ENCODE assay signal across 12 cellular contexts in genomic region chr11:14258177-14258935, GRCh38.
DNase-seq lines count a peak whose midpoint lies in the region; ATAC-seq, FAIRE-seq and TF ChIP-seq lines count a peak whose summit lies in the region.
"Had no signal": no experiment of that assay in that cellular context is flagged by ENCODE, and none has a peak within 500 bp of the region (broad histone marks: within the 10 kb centered on the region; RNA-seq: fewer than 3 reads in every experiment).

No MANE protein-coding gene starts in this region.

- no peak overlapping the region for H4K91ac ChIP-seq in IMR-90 (ENCODE audit: insufficient read depth, low read depth, low read length)

- dilution Hi-C loops in IMR-90 (cut with HindIII; ENCODE audit: low sequenced_read_pairs, unreplicated experiment), result no loop called here

- H3K56ac ChIP-seq in IMR-90 (ENCODE audit: extremely low read depth, insufficient read depth, low read length), result no peak overlapping the region

- no TSS peak for BruUV-seq in IMR-90 (replicated peaks; lab: Mats Ljungman, UMichigan)
- no TSS peak for BruUV-seq in K562 (replicated peaks; lab: Mats Ljungman, UMichigan)

- H2BK120ac ChIP-seq in IMR-90 (ENCODE audit: low read depth, low read length), result no peak overlapping the region

- in situ Hi-C loops in Caki2 (cut with HindIII; ENCODE audit: low pct_unique_long_range_greater_than_20kb, low sequenced_read_pairs), result no loop called here
- in situ Hi-C loops in IMR-90 (cut with MboI; ENCODE audit: low sequenced_read_pairs), result loop anchor here (25.0 kb wide), 1 partner anchor 629 kb away; the partner anchor contains the start of gene CYP2R1
- in situ Hi-C loops in K562 (cut with MboI), result no loop called here

- no peak overlapping the region for H4K5ac ChIP-seq in IMR-90 (ENCODE audit: low read depth, low read length)

- TF ChIP-seq CTCF in IMR-90 (conservative IDR thresholded peaks at IDR 0.05; ENCODE audit: low read depth, low read length), result no peak
- TF ChIP-seq CTCF in K562 (IDR thresholded peaks at IDR 0.05 in 2 of 3, conservative IDR thresholded peaks at IDR 0.05 in 1 of 3; ENCODE audit: insufficient read depth in 2 of 3, low read depth in 1 of 3, low read length in 3 of 3), result no peak
- no peak for TF ChIP-seq CTCF in liver (IDR thresholded peaks at IDR 0.05; ENCODE audit: low read depth, low read length, missing input control)

- H3K23ac ChIP-seq in IMR-90 (ENCODE audit: low read depth, low read length), result no peak overlapping the region

- no peaks in the 10 kb centered on the region for H3K9me1 ChIP-seq in IMR-90 (ENCODE audit: insufficient read depth, low read length)
- H3K9me1 ChIP-seq in K562 (ENCODE audit: control insufficient read depth, insufficient read depth, low read length), result no peaks in the 10 kb centered on the region

- no peak overlapping the region for H2AK5ac ChIP-seq in IMR-90 (ENCODE audit: low read depth, low read length)

- no peak overlapping the region for H4K8ac ChIP-seq in IMR-90 (ENCODE audit: low read depth in 2 of 2, low read length in 2 of 2)

- no peak overlapping the region for H2BK15ac ChIP-seq in IMR-90 (ENCODE audit: low read depth, low read length)

- no peaks in the 10 kb centered on the region for H3K79me2 ChIP-seq in K562 (ENCODE audit: control insufficient read depth, insufficient read depth, low read length)

- H3K9me3 ChIP-seq in IMR-90 (ENCODE audit: control insufficient read depth, insufficient read depth, low read length) (no peaks in the 10 kb centered on the region), K562 (replicated peaks; ENCODE audit: control insufficient read depth, insufficient read depth, low read depth, low read length) (no peaks in the 10 kb centered on the region), liver (ENCODE audit: control insufficient read depth in 4 of 4, low read length in 3 of 4) (no peaks in the 10 kb centered on the region)

- ATAC-seq in IMR-90 (ENCODE audit: low read depth) (peak; percentile 27), K562 (no peak)
- ATAC-seq: sciatic nerve had no signal

- H2AK9ac ChIP-seq in IMR-90 (replicated peaks; ENCODE audit: low read depth, low read length, poor library complexity), result no peak overlapping the region

- DNase-seq in Caki2 (ENCODE audit: low read depth) (peak; percentile 40), IMR-90 (peak; percentile 75), K562 (ENCODE audit: extremely low read depth in 1 of 4, low spot score in 3 of 4) (no peak), GM12892 (ENCODE audit: insufficient read length) (no peak), NCI-H1436 treated with DMSO at 0.1 percent for 48 hours (lab: John Stamatoyannopoulos, UW) (no peak), DMS153 treated with DMSO at 0.1 percent for 48 hours (lab: John Stamatoyannopoulos, UW; ENCODE audit: unreplicated experiment) (no peak), NCI-H2081 (lab: John Stamatoyannopoulos, UW) (no peak)
- DNase-seq: activated CD4-positive, alpha-beta T cell treated with anti-CD3 and anti-CD28 coated beads, Interleukin-2, amount 10 ng/mL, durations not matched to agents 24 days and 14 days; midbrain; NCI-H1105 had no signal

- CTCF ChIA-PET in IMR-90 (lab: Yijun Ruan, JAX), result interaction anchor here (1.6 kb wide), 1 partner anchor 9 kb away, joined by 6 read pairs; no protein-coding TSS in a partner anchor
- CTCF ChIA-PET in K562 (lab: Yijun Ruan, JAX; ENCODE audit: low intra/inter-chr PET ratio), result no interaction called here

- H3K4me3 ChIP-seq in IMR-90 (ENCODE audit: insufficient read depth, low read depth, low read length) (no peak overlapping the region), K562 (no peak overlapping the region), liver (ENCODE audit: low read depth in 1 of 3, low read length in 3 of 3) (no peak overlapping the region)

- intact Hi-C loops in IMR-90 (cut with micrococcal nuclease) (no loop called here), K562 (cut with micrococcal nuclease) (no loop called here)

- TF ChIP-seq RAD21 in IMR-90 (IDR thresholded peaks at IDR 0.05; ENCODE audit: low read length) (no peak), K562 (CRISPR knock-in tag; conservative IDR thresholded peaks at IDR 0.05 in 1 of 2, IDR thresholded peaks at IDR 0.05 in 1 of 2) (no peak), liver (IDR thresholded peaks at IDR 0.05) (no peak)

- POLR2A ChIA-PET in IMR-90 (lab: Charles Lee; ENCODE audit: unreplicated experiment), result interaction anchor here (0.5 kb wide), 1 partner anchor 191 kb away, joined by 6 read pairs; no protein-coding TSS in a partner anchor
- POLR2A ChIA-PET in K562 (lab: Yijun Ruan, JAX), result interaction anchor here (0.5 kb wide), 1 partner anchor 332 kb away, joined by 4 read pairs; no protein-coding TSS in a partner anchor

- H3K18ac ChIP-seq in IMR-90 (ENCODE audit: low read depth, low read length), result no peak overlapping the region

- no peak overlapping the region for H3K4ac ChIP-seq in IMR-90 (ENCODE audit: low read depth, low read length)

- H2BK20ac ChIP-seq in IMR-90 (ENCODE audit: low read depth, low read length), result no peak overlapping the region

- H2AFZ ChIP-seq in IMR-90 (replicated peaks; ENCODE audit: low read length, poor library complexity), result no peak overlapping the region
- no peak overlapping the region for H2AFZ ChIP-seq in K562 (ENCODE audit: low read depth, low read length)

- H3K4me1 ChIP-seq in IMR-90 (ENCODE audit: control insufficient read depth, insufficient read depth, low read length), result peaks cover 11% of the 10 kb centered on the region
- H3K4me1 ChIP-seq in K562 (replicated peaks in 1 of 2; ENCODE audit: control insufficient read depth in 2 of 2, insufficient read depth in 2 of 2, low read length in 2 of 2), result peaks cover 0 to 7% of the 10 kb centered on the region in 2 experiments; a peak in 2 of 5 replicates
- peaks cover 0 to 10% (median 6%) of the 10 kb centered on the region in 4 donors for H3K4me1 ChIP-seq in liver (ENCODE audit: control insufficient read depth in 4 of 4, insufficient read depth in 4 of 4, low read length in 3 of 4)

- FAIRE-seq in K562 (lab: Jason Lieb, UNC) (no peak), GM12892 (lab: Jason Lieb, UNC) (no peak)

- H3K4me2 ChIP-seq in IMR-90 (ENCODE audit: low read depth, low read length) (no peak overlapping the region), K562 (ENCODE audit: insufficient read depth, low read length) (no peak overlapping the region)

- TF ChIP-seq POLR2A in IMR-90 (IDR thresholded peaks at IDR 0.05; ENCODE audit: low read depth, low read length) (0 out of 2 replicates have a peak, but pooled peaks have one; percentile 23), K562 (conservative IDR thresholded peaks at IDR 0.05) (no peak), GM12892 (IDR thresholded peaks at IDR 0.05; ENCODE audit: low read depth, low read length) (no peak)

- H3K14ac ChIP-seq in IMR-90 (replicated peaks; ENCODE audit: low read depth, low read length), result no peak overlapping the region; the same call in 1 of the 2 replicates

- no peaks in the 10 kb centered on the region for H3K36me3 ChIP-seq in IMR-90 (ENCODE audit: control insufficient read depth, insufficient read depth, low read length)
- no peaks in the 10 kb centered on the region for H3K36me3 ChIP-seq in K562 (ENCODE audit: control insufficient read depth, insufficient read depth, low read length)
- H3K36me3 ChIP-seq in liver (ENCODE audit: control insufficient read depth in 4 of 4, insufficient read depth in 3 of 4, low read depth in 1 of 4, low read length in 3 of 4), result no peaks in the 10 kb centered on the region

- no peaks in the 10 kb centered on the region for H4K20me1 ChIP-seq in IMR-90 (ENCODE audit: insufficient read depth, low read length)
- H4K20me1 ChIP-seq in K562 (replicated peaks; ENCODE audit: control insufficient read depth, insufficient read depth, low read length), result no peaks in the 10 kb centered on the region; the same call in 1 of the 2 replicates

- WGBS in IMR-90 (ENCODE audit: extremely low coverage in 2 of 2, insufficient read length in 1 of 2), 2 experiments, result 50% methylated on average over 2 of the region's 6 CpGs; no CpG with 5 or more reads in 1 of the 2 experiments
- WGBS in K562 (ENCODE audit: insufficient coverage, low coverage, missing lambda C conversion rate), result 0% methylated on average over 6 of the region's 6 CpGs
- WGBS in liver, result 59% methylated on average over 6 of the region's 6 CpGs

- no peak for TF ChIP-seq EP300 in K562 (IDR thresholded peaks at IDR 0.05; ENCODE audit: low read length)

- H3K9ac ChIP-seq in IMR-90 (ENCODE audit: low read depth, low read length), result no peak overlapping the region
- no peak overlapping the region for H3K9ac ChIP-seq in K562 (ENCODE audit: insufficient read depth in 1 of 2, low read depth in 2 of 2, low read length in 2 of 2)
- H3K9ac ChIP-seq in liver (ENCODE audit: low read depth in 1 of 2, low read length in 2 of 2), result no peak overlapping the region

- H3K79me1 ChIP-seq in IMR-90 (ENCODE audit: low read depth in 1 of 2, low read length in 2 of 2), result no peaks in the 10 kb centered on the region

- no peak overlapping the region for H2BK5ac ChIP-seq in IMR-90 (ENCODE audit: low read depth, low read length, poor library complexity, severe bottlenecking)

- H3K27me3 ChIP-seq in IMR-90 (ENCODE audit: control insufficient read depth, insufficient read depth, low read length) (peaks cover 12% of the 10 kb centered on the region), K562 (ENCODE audit: control insufficient read depth in 2 of 2, insufficient read depth in 2 of 2, low read length in 2 of 2) (peaks cover 28 to 68% of the 10 kb centered on the region in 2 experiments), liver (ENCODE audit: control insufficient read depth in 4 of 4, insufficient read depth in 4 of 4, low read length in 3 of 4) (no peaks in the 10 kb centered on the region)

- H3K27ac ChIP-seq in IMR-90 (ENCODE audit: insufficient read depth, low read length) (no peak overlapping the region), K562 (ENCODE audit: extremely low read depth, low read depth, low read length) (no peak overlapping the region), liver (ENCODE audit: low read depth in 1 of 2, low read length in 2 of 2) (no peak overlapping the region)

TF ChIP-seq in IMR-90, 13 proteins besides CTCF, POLR2A, EP300 and RAD21:
- peak; percentile 94 for TF ChIP-seq CEBPB (IDR thresholded peaks at IDR 0.05; ENCODE audit: low read depth, low read length)
- peak; percentile 74 for TF ChIP-seq FOS (IDR thresholded peaks at IDR 0.05; ENCODE audit: low read depth, low read length)
- no peak for TF ChIP-seq BHLHE40 (IDR thresholded peaks at IDR 0.05; ENCODE audit: low read depth, low read length)
TF ChIP-seq in IMR-90: peak in this region for 2.

TF ChIP-seq in liver, 16 proteins besides CTCF, POLR2A, EP300 and RAD21 (continues in another document):
- no peak for TF ChIP-seq YY1 (IDR thresholded peaks at IDR 0.05)
- no peak for TF ChIP-seq GABPA (IDR thresholded peaks at IDR 0.05 in 1 of 2, conservative IDR thresholded peaks at IDR 0.05 in 1 of 2)
- no peak for TF ChIP-seq TAF1 (conservative IDR thresholded peaks at IDR 0.05)
- TF ChIP-seq HNF4G (IDR thresholded peaks at IDR 0.05), result peak; percentile 91
- no peak for TF ChIP-seq MAX (IDR thresholded peaks at IDR 0.05)

Comparison
In these comparisons a context has a peak if more than half of its experiments do, and no peak if none do; other contexts are left out.
1. DNase-seq: peak in Caki2 (single experiment) and IMR-90 (single experiment); none in K562 (0 of 4), GM12892 (single experiment), NCI-H1436 treated with DMSO at 0.1 percent for 48 hours (single experiment), DMS153 treated with DMSO at 0.1 percent for 48 hours (single experiment) and NCI-H2081 (0 of 2).